ENCODE assay signal across 18 cellular contexts in genomic region chr4:142201041-142201440, GRCh38.
DNase-seq lines count a peak whose midpoint lies in the region; ATAC-seq lines count a peak whose summit lies in the region.
"Had no signal": no experiment of that assay in that cellular context is flagged by ENCODE, and none has a peak within 500 bp of the region (broad histone marks: within the 10 kb centered on the region; RNA-seq: fewer than 3 reads in every experiment).

No MANE protein-coding gene starts in this region.

- H3K9me3 ChIP-seq in adipocyte (ENCODE audit: control insufficient read depth, low read length): no peaks in the 10 kb centered on the region
- H3K9me3 ChIP-seq: Caco-2 had no signal

- H3K9ac ChIP-seq in adipocyte (ENCODE audit: low read length): no peak overlapping the region
- H3K9ac ChIP-seq: KMS-11 had no signal

- peaks cover 21% of the 10 kb centered on the region for H3K4me1 ChIP-seq in adipocyte (ENCODE audit: control insufficient read depth, insufficient read depth, low read length)
- H3K4me1 ChIP-seq: Caco-2 had no signal

- H3K36me3 ChIP-seq in adipocyte (ENCODE audit: control insufficient read depth, insufficient read depth, low read length, severe bottlenecking): no peaks in the 10 kb centered on the region

- no peaks in the 10 kb centered on the region for H3K27me3 ChIP-seq in adipocyte (replicated peaks; ENCODE audit: control insufficient read depth, insufficient read depth, low read length)

- ATAC-seq in HG03342 (IDR thresholded peaks at IDR 0.05; ENCODE audit: unreplicated experiment): no peak
- ATAC-seq: CD8-positive, alpha-beta T cell; GM23338 had no signal

- peak overlapping the region; percentile 19 for H3K4me3 ChIP-seq in adipocyte (ENCODE audit: low read length)
- H3K4me3 ChIP-seq: GM23338 had no signal

- DNase-seq in adipocyte (ENCODE audit: low read depth): peak; percentile 27
- DNase-seq in dermis blood vessel endothelial cell: peak; percentile 22
- DNase-seq in iris pigment epithelial cell (ENCODE audit: low read depth): peak; percentile 10
- no peak for DNase-seq in NCI-H2029 treated with DMSO at 0.1 percent for 48 hours (lab: John Stamatoyannopoulos, UW)
- DNase-seq in SW 1271 (lab: John Stamatoyannopoulos, UW): no peak
- no peak for DNase-seq in stimulated activated CD4-positive, alpha-beta T cell treated with anti-CD3 and anti-CD28 coated beads, Interleukin-12 subunit alpha, Interleukin-12 subunit beta, amount 100 ng/mL, for 4 hours
- DNase-seq: Caco-2; CD8-positive, alpha-beta T cell; GDM1; HCEC 1CT; MM.1S; NCI-H2029; NCI-H446 treated with DMSO at 0.1 percent for 48 hours; NCI-H526 treated with DMSO at 0.1 percent for 48 hours; SHP77 had no signal

Comparison
In these comparisons a context has a peak if more than half of its experiments do, and no peak if none do; other contexts are left out.
1. DNase-seq: peak in adipocyte (single experiment), dermis blood vessel endothelial cell (single experiment) and iris pigment epithelial cell (single experiment); none in NCI-H2029 treated with DMSO at 0.1 percent for 48 hours (single experiment), SW 1271 (0 of 2) and stimulated activated CD4-positive, alpha-beta T cell treated with anti-CD3 and anti-CD28 coated beads, Interleukin-12 subunit alpha, Interleukin-12 subunit beta, amount 100 ng/mL, for 4 hours (single experiment).